In genomic region chr15:40660686-40661085, GRCh38 we compare ENCODE assay signal across 30 cellular contexts.
"Had no signal": no experiment of that assay in that cellular context is flagged by ENCODE, and none has a peak within 500 bp of the region (broad histone marks: within the 10 kb centered on the region; RNA-seq: fewer than 3 reads in every experiment).

No MANE protein-coding gene starts in this region.

- H3K27ac ChIP-seq: brain microvascular endothelial cell, neutrophil, pancreas, right atrium auricular region, suprapubic skin, tibial artery, WERI-Rb-1 had no signal

- H3K4me3 ChIP-seq: pancreas, right atrium auricular region, smooth muscle cell, suprapubic skin, tibial artery had no signal

- H3K9me3 Mint-ChIP-seq: activated naive CD4-positive, alpha-beta T cell treated with anti-CD3 and anti-CD28 coated beads for 36 hours; activated naive CD8-positive, alpha-beta T cell treated with anti-CD3 and anti-CD28 coated beads, Interleukin-2, amount 10 ng/mL, durations not matched to agents 7 days and 5 days; mesothelial cell of epicardium; naive B cell; nephron progenitor cell had no signal

- H3K27me3 Mint-ChIP-seq: activated naive CD8-positive, alpha-beta T cell treated with anti-CD3 and anti-CD28 coated beads, Interleukin-2, amount 10 ng/mL, durations not matched to agents 7 days and 5 days; naive B cell had no signal

- H3K4me1 ChIP-seq: pancreas, right atrium auricular region, suprapubic skin, tibial artery had no signal

- H3K36me3 Mint-ChIP-seq: naive B cell had no signal

- DNase-seq: activated CD4-positive, CD25-positive, alpha-beta regulatory T cell treated with anti-CD3 and anti-CD28 coated beads, Interleukin-2, amount 50 U/mL, for 72 hours; activated CD8-positive, alpha-beta memory T cell treated with anti-CD3 and anti-CD28 coated beads, Interleukin-2, amount 50 U/mL, for 4 hours; activated naive CD4-positive, alpha-beta T cell treated with anti-CD3 and anti-CD28 coated beads for 36 hours; activated naive CD8-positive, alpha-beta T cell treated with anti-CD3 and anti-CD28 coated beads, Interleukin-2, amount 10 ng/mL, durations not matched to agents 7 days and 5 days; activated T-cell treated with anti-CD3 and anti-CD28 coated beads, Interleukin-2, amount 50 U/mL, for 1 hour; amniotic stem cell; brain microvascular endothelial cell; caudate nucleus; foreskin fibroblast; head of caudate nucleus; hippocampal formation; left colon; mammary epithelial cell; naive B cell; nephron progenitor cell; pancreas; stimulated activated CD4-positive, alpha-beta T cell treated with anti-CD3 and anti-CD28 coated beads, Interleukin-4, amount 100 ng/mL, for 4 hours; stimulated activated naive CD4-positive, alpha-beta T cell; T-helper 1 cell; T-helper 9 cell; tibial artery; WERI-Rb-1 had no signal

- ATAC-seq: left colon, pancreas had no signal

- H3K4me3 Mint-ChIP-seq: activated naive CD4-positive, alpha-beta T cell treated with anti-CD3 and anti-CD28 coated beads for 36 hours; activated naive CD8-positive, alpha-beta T cell treated with anti-CD3 and anti-CD28 coated beads, Interleukin-2, amount 10 ng/mL, durations not matched to agents 7 days and 5 days; mesothelial cell of epicardium; naive B cell; nephron progenitor cell had no signal

- H3K36me3 ChIP-seq: brain microvascular endothelial cell, pancreas, right atrium auricular region, suprapubic skin, tibial artery had no signal

- FAIRE-seq: astrocyte, endothelial cell of umbilical vein, keratinocyte, pancreas had no signal

- H3K9me3 ChIP-seq: neutrophil, pancreas, right atrium auricular region, suprapubic skin, tibial artery had no signal

- H3K27ac Mint-ChIP-seq: activated naive CD4-positive, alpha-beta T cell treated with anti-CD3 and anti-CD28 coated beads for 36 hours; activated naive CD8-positive, alpha-beta T cell treated with anti-CD3 and anti-CD28 coated beads, Interleukin-2, amount 10 ng/mL, durations not matched to agents 7 days and 5 days; mesothelial cell of epicardium; nephron progenitor cell had no signal

- H3K4me1 Mint-ChIP-seq: activated naive CD8-positive, alpha-beta T cell treated with anti-CD3 and anti-CD28 coated beads, Interleukin-2, amount 10 ng/mL, durations not matched to agents 7 days and 5 days; mesothelial cell of epicardium; nephron progenitor cell had no signal
